In the genomic region with DNA sequence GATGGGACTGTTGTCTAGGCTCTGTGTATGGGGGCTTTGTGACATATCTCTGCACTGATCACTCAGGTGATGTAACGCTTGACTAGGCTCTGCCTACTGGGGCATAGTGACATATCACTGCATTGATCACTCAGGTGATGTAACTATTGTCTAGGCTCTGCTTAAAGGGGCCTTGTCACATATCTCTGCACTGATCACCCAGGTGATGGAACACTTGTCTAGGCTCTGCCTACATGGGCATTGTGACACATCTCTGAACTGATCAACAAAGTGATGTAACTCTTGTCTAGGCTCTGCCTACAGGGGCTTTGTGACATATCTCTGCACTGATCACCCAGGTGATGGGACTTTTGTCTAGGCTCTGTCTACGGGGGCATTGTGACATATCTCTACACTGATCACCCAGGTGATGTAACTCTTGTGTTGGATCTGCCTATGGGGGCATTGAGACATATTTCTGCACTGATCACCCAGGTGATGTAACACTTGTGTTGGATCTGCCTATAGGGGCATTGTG, we compare ENCODE assay signal across 1 cellular context.
TF ChIP-seq lines count a peak whose summit lies in the region.

No MANE protein-coding gene starts in this region.

TF ChIP-seq in HEK293, 187 proteins besides CTCF, POLR2A, EP300 and RAD21 (continued from another document):
- TF ChIP-seq, protein P1, sequence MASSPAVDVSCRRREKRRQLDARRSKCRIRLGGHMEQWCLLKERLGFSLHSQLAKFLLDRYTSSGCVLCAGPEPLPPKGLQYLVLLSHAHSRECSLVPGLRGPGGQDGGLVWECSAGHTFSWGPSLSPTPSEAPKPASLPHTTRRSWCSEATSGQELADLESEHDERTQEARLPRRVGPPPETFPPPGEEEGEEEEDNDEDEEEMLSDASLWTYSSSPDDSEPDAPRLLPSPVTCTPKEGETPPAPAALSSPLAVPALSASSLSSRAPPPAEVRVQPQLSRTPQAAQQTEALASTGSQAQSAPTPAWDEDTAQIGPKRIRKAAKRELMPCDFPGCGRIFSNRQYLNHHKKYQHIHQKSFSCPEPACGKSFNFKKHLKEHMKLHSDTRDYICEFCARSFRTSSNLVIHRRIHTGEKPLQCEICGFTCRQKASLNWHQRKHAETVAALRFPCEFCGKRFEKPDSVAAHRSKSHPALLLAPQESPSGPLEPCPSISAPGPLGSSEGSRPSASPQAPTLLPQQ (tag by site-specific recombination; IDR thresholded peaks at IDR 0.05) = peak; percentile 81
- TF ChIP-seq ZNF433 (tag by site-specific recombination; IDR thresholded peaks at IDR 0.05; ENCODE audit: low read depth) (peak; percentile 3; the same call in 1 of the 2 replicates), ZNF324 (tag by site-specific recombination; IDR thresholded peaks at IDR 0.05) (0 out of 2 replicates have a peak, but pooled peaks have one; percentile 52)
TF ChIP-seq in HEK293: peak in this region for 6; not testable (repeated sequence) for 181.
